In genomic region chr2:20446917-20447436, GRCh38 we compare ENCODE assay signal across 8 cellular contexts. TPM values are rescaled to one million over a fixed set of nuclear protein-coding genes. Genes with fewer than 3 reads are reported as not detected.
A peak's percentile ranks its signal among the peaks of the same experiment; 100 is the strongest.
DNase-seq lines count a peak whose midpoint lies in the region; ATAC-seq and TF ChIP-seq lines count a peak whose summit lies in the region.

Gene RHOB (plus strand): TSS chr2:20447074. CDS start chr2:20447466, 392 bp downstream.

- peaks cover 44% of the 10 kb centered on the region for H3K4me1 ChIP-seq in suprapubic skin

- H3K27me3 Mint-ChIP-seq in activated naive CD8-positive, alpha-beta T cell, result peaks cover 6% of the 10 kb centered on the region

- peak within 1 kb of the TSS; percentile 99 for H3K27ac ChIP-seq in suprapubic skin

- H3K4me3 Mint-ChIP-seq in activated naive CD8-positive, alpha-beta T cell, result peak within 1 kb of the TSS; percentile 84

- H3K9me3 Mint-ChIP-seq in activated naive CD8-positive, alpha-beta T cell (ENCODE audit: low read depth), result no peaks in the 10 kb centered on the region

- no peak for TF ChIP-seq EP300 in suprapubic skin (IDR thresholded peaks at IDR 0.05)

- no peak for TF ChIP-seq POLR2A in NB4 (IDR thresholded peaks at IDR 0.05; ENCODE audit: extremely low read depth, insufficient read length)
- TF ChIP-seq POLR2A in suprapubic skin (IDR thresholded peaks at IDR 0.05), result peak; percentile 99 to 100

- no peaks in the 10 kb centered on the region for H3K9me3 ChIP-seq in suprapubic skin

- TF ChIP-seq CTCF in HFF-Myc (IDR thresholded peaks at IDR 0.05; ENCODE audit: low read depth, low read length, missing control alignments) (no peak), NB4 (IDR thresholded peaks at IDR 0.05; ENCODE audit: low read depth, low read length) (no peak), suprapubic skin (IDR thresholded peaks at IDR 0.05) (no peak)

- 0% methylated on average over 24 of the region's 60 CpGs for WGBS in suprapubic skin

- peaks cover 10% of the 10 kb centered on the region for H3K4me1 Mint-ChIP-seq in activated naive CD8-positive, alpha-beta T cell (ENCODE audit: low read depth)

- ATAC-seq in SK-N-SH treated with all-trans-retinoic acid at 6 μM for 48 hours, result peak; percentile 87

- peaks cover 2% of the 10 kb centered on the region for H3K36me3 Mint-ChIP-seq in activated naive CD8-positive, alpha-beta T cell

- H3K36me3 ChIP-seq in suprapubic skin, result peaks cover 16% of the 10 kb centered on the region

- no peaks in the 10 kb centered on the region for H3K27me3 ChIP-seq in suprapubic skin

- DNase-seq in GM04504 (ENCODE audit: low read depth) (peak; percentile 96), HFF-Myc (ENCODE audit: extremely low read depth, low read depth) (peak; percentile 94), NB4 (ENCODE audit: low read depth) (peak; percentile 98), glomerular endothelial cell (ENCODE audit: extremely low read depth, low read depth, low spot score) (peak; percentile 90), occipital lobe (lab: John Stamatoyannopoulos, UW) (peak; percentile 96), suprapubic skin (ENCODE audit: low spot score in 2 of 2) (peak; percentile 98 to 99)

- no peak within 1 kb of the TSS for H3K27ac Mint-ChIP-seq in activated naive CD8-positive, alpha-beta T cell

- peak within 1 kb of the TSS; percentile 73 for H3K4me3 ChIP-seq in HFF-Myc (replicated peaks; ENCODE audit: low read depth, low read length)
- H3K4me3 ChIP-seq in NB4 (ENCODE audit: low read depth, low read length), result peak within 1 kb of the TSS; percentile 44
- peak within 1 kb of the TSS; percentile 79 for H3K4me3 ChIP-seq in suprapubic skin

TF ChIP-seq in SK-N-SH treated with all-trans-retinoic acid at 6 μM for 48 hours, 23 proteins besides CTCF, POLR2A, EP300 and RAD21:
- TF ChIP-seq ARNTL (CRISPR knock-in tag; IDR thresholded peaks at IDR 0.05; ENCODE audit: borderline replicate concordance, low read depth) (no peak), GLIS3 (CRISPR knock-in tag; IDR thresholded peaks at IDR 0.05) (peak; percentile 89; the same call in 1 of the 2 replicates)

RNA-seq across cellular contexts. Expression of gene RHOB, which starts in this region (rescaled TPM):
- 360 and 1,321 TPM in 2 replicates for total RNA-seq in glomerular endothelial cell
- 296 TPM for total RNA-seq in occipital lobe
- total RNA-seq in suprapubic skin, result 100 to 1,000 TPM; 404 to 719 (median 568) TPM

Comparison
In these comparisons a context has a peak if more than half of its experiments do, and no peak if none do; other contexts are left out.
1. Peak in every context shown above with its lines: DNase-seq, ATAC-seq, H3K4me3 ChIP-seq and H3K27ac ChIP-seq.